Comparison of ENCODE assay signal across 8 cellular contexts in genomic region chr19:11197291-11198174, GRCh38. TPM values are rescaled to one million over a fixed set of nuclear protein-coding genes. Genes with fewer than 3 reads are reported as not detected.
DNase-seq lines count a peak whose midpoint lies in the region; ATAC-seq and TF ChIP-seq lines count a peak whose summit lies in the region.

TSS of gene KANK2 (minus strand) at chr19:11197545. CDS start at chr19:11194511, 3,034 bp downstream.

- peak within 1 kb of the TSS; percentile 95 for H3K27ac ChIP-seq in 22Rv1
- peak within 1 kb of the TSS; percentile 81 for H3K27ac ChIP-seq in colonic mucosa
- H3K27ac ChIP-seq in layer of hippocampus (ENCODE audit: low read depth, low read length) = peak within 1 kb of the TSS; percentile 92

- peak; percentile 40 for ATAC-seq in HG03103 (IDR thresholded peaks at IDR 0.05; ENCODE audit: low read depth, unreplicated experiment)

- TF ChIP-seq CTCF in 22Rv1 (IDR thresholded peaks at IDR 0.05) (0 out of 2 replicates have a peak, but pooled peaks have one; percentile 26), colonic mucosa (IDR thresholded peaks at IDR 0.05) (no peak)

- H3K27me3 ChIP-seq in colonic mucosa = no peaks in the 10 kb centered on the region
- H3K27me3 ChIP-seq in layer of hippocampus (ENCODE audit: control insufficient read depth, insufficient read depth, low read length) = no peaks in the 10 kb centered on the region

- peak within 1 kb of the TSS; percentile 49 for H3K4me3 ChIP-seq in colonic mucosa

- no peaks in the 10 kb centered on the region for H3K36me3 ChIP-seq in colonic mucosa

- no peaks in the 10 kb centered on the region for H3K9me3 ChIP-seq in colonic mucosa

- no peaks in the 10 kb centered on the region for H3K4me1 ChIP-seq in colonic mucosa

- DNase-seq in NCI-H345 treated with DMSO at 0.1 percent for 48 hours (lab: John Stamatoyannopoulos, UW; ENCODE audit: unreplicated experiment) = peak; percentile 3
- DNase-seq in activated CD4-positive, alpha-beta T cell treated with anti-CD3 and anti-CD28 coated beads for 48 hours = peak; percentile 79
- peak; percentile 89 for DNase-seq in colonic mucosa
- peak; percentile 46 to 74 (median 64) for DNase-seq in stimulated activated CD4-positive, alpha-beta T cell treated with anti-CD3 and anti-CD28 coated beads, Interleukin-1b, Interleukin-23, amount 100 ng/mL, for 24 hours (ENCODE audit: low read depth in 4 of 4, low spot score in 1 of 4)

- peak; percentile 50 for TF ChIP-seq POLR2A in GM18526 (IDR thresholded peaks at IDR 0.05; ENCODE audit: extremely low read depth, insufficient read length)

- intact Hi-C loops in colonic mucosa (cut with DNase I) = no loop called here

- peak within 1 kb of the TSS; percentile 81 to 87 for H3K9ac ChIP-seq in colonic mucosa (ENCODE audit: low read depth in 2 of 2, low read length in 2 of 2)

RNA-seq across cellular contexts. Expression of gene KANK2, which starts in this region (rescaled TPM):
- total RNA-seq in colonic mucosa = 10 to 100 TPM; 44.1 to 87.8 TPM

Comparison
In these comparisons a context has a peak if more than half of its experiments do, and no peak if none do; other contexts are left out.
1. Peak in every context shown above with its lines: DNase-seq, ATAC-seq, H3K4me3 ChIP-seq and H3K27ac ChIP-seq.
2. DNase-seq: peak in every context shown above with its lines; median percentile 89 in colonic mucosa; 79 in activated CD4-positive, alpha-beta T cell treated with anti-CD3 and anti-CD28 coated beads for 48 hours; 64 in stimulated activated CD4-positive, alpha-beta T cell treated with anti-CD3 and anti-CD28 coated beads, Interleukin-1b, Interleukin-23, amount 100 ng/mL, for 24 hours; 3 in NCI-H345 treated with DMSO at 0.1 percent for 48 hours.